In genomic region chr16:31112711-31113419, GRCh38 we compare ENCODE assay signal across 1 cellular context.
TF ChIP-seq lines count a peak whose summit lies in the region.

No MANE protein-coding gene starts in this region.

TF ChIP-seq in liver, 16 proteins besides CTCF, POLR2A, EP300 and RAD21 (continued from another document):
- no peak for TF ChIP-seq GABPA (IDR thresholded peaks at IDR 0.05 in 1 of 2, conservative IDR thresholded peaks at IDR 0.05 in 1 of 2)
- no peak for TF ChIP-seq FOXA1 (IDR thresholded peaks at IDR 0.05)
- peak in 1 of 2 donors; percentile 4 for TF ChIP-seq HNF4A (conservative IDR thresholded peaks at IDR 0.05)
- TF ChIP-seq RXRA (IDR thresholded peaks at IDR 0.05) = peak; percentile 11 to 28
- TF ChIP-seq FOXA2 (IDR thresholded peaks at IDR 0.05) = no peak
